10 cellular contexts compared by ENCODE assay signal in genomic region chr7:114916261-114916892, GRCh38. TPM values are rescaled to one million over a fixed set of nuclear protein-coding genes. Genes with fewer than 3 reads are reported as not detected.
DNase-seq lines count a peak whose midpoint lies in the region; ATAC-seq and TF ChIP-seq lines count a peak whose summit lies in the region.
"Had no signal": no experiment of that assay in that cellular context is flagged by ENCODE, and none has a peak within 500 bp of the region (broad histone marks: within the 10 kb centered on the region; RNA-seq: fewer than 3 reads in every experiment).

No MANE protein-coding gene starts in this region.

- TF ChIP-seq CTCF in activated B cell treated with CpG ODN at 0.5 μM for 24 hours (IDR thresholded peaks at IDR 0.05) (no peak), PC-3 (conservative IDR thresholded peaks at IDR 0.05; ENCODE audit: low read depth, low read length) (no peak)

- no peak overlapping the region for H3K4me3 ChIP-seq in PC-3 (ENCODE audit: low read length)
- H3K4me3 ChIP-seq: thyroid gland had no signal

- no TSS peak for BruUV-seq in PC-3 (replicated peaks; lab: Mats Ljungman, UMichigan)

- ATAC-seq in HG02798 (IDR thresholded peaks at IDR 0.05; ENCODE audit: poor library complexity, unreplicated experiment) (peak; percentile 94), activated B cell treated with CpG ODN at 0.5 μM for 24 hours (ENCODE audit: low read depth) (peak; percentile 92), PC-3 (no peak)

- H3K36me3 Mint-ChIP-seq in activated B cell treated with CpG ODN at 0.5 μM for 24 hours (ENCODE audit: low read depth), result peaks cover under 1% of the 10 kb centered on the region

- H3K27ac Mint-ChIP-seq in activated B cell treated with CpG ODN at 0.5 μM for 24 hours, result peak overlapping the region; percentile 91

- H3K27me3 Mint-ChIP-seq in activated B cell treated with CpG ODN at 0.5 μM for 24 hours, result no peaks in the 10 kb centered on the region

- no peaks in the 10 kb centered on the region for H3K9me3 Mint-ChIP-seq in activated B cell treated with CpG ODN at 0.5 μM for 24 hours

- H2AFZ ChIP-seq in PC-3 (ENCODE audit: low read length), result no peak overlapping the region

- intact Hi-C loops in activated B cell treated with CpG ODN at 0.5 μM for 24 hours (cut with micrococcal nuclease), result loop anchor here (1.0 kb wide), 5 partner anchors 9 to 50 kb away; no protein-coding TSS in a partner anchor
- intact Hi-C loops in PC-3 (cut with micrococcal nuclease), result no loop called here

- no peaks in the 10 kb centered on the region for H3K27me3 ChIP-seq in PC-3 (ENCODE audit: low read length)
- H3K27me3 ChIP-seq: thyroid gland had no signal

- no peaks in the 10 kb centered on the region for H3K79me2 ChIP-seq in PC-3 (ENCODE audit: low read length)

- H3K27ac ChIP-seq in PC-3 (ENCODE audit: low read length), result no peak overlapping the region
- H3K27ac ChIP-seq: thyroid gland had no signal

- CTCF ChIA-PET in activated B cell treated with CpG ODN at 0.5 μM for 24 hours (lab: Charles Lee) (interaction anchor here (2.9 to 3.1 kb wide), 2 partner anchors 16 to 51 kb away, joined by 8 to 16 read pairs; no protein-coding TSS in a partner anchor), PC-3 (lab: Charles Lee) (no interaction called here)

- H3K36me3 ChIP-seq in PC-3 (ENCODE audit: low read depth, low read length), result no peaks in the 10 kb centered on the region
- H3K36me3 ChIP-seq: thyroid gland had no signal

- peak overlapping the region; percentile 75 for H3K4me3 Mint-ChIP-seq in activated B cell treated with CpG ODN at 0.5 μM for 24 hours

- no peaks in the 10 kb centered on the region for H3K9me2 ChIP-seq in PC-3 (replicated peaks; ENCODE audit: low read length)

- no peak overlapping the region for H3K9ac ChIP-seq in PC-3 (ENCODE audit: low read length)

- peaks cover 59% of the 10 kb centered on the region for H3K4me1 Mint-ChIP-seq in activated B cell treated with CpG ODN at 0.5 μM for 24 hours

- H3K4me2 ChIP-seq in PC-3 (ENCODE audit: low read length), result no peak overlapping the region

- peak; percentile 53 to 58 for DNase-seq in activated CD4-positive, alpha-beta T cell treated with anti-CD3 and anti-CD28 coated beads for 4 hours
- DNase-seq in activated CD4-positive, alpha-beta T cell treated with anti-CD3 and anti-CD28 coated beads, Interleukin-2, amount 50 U/mL, for 1 hour, result no peak
- DNase-seq in activated B cell treated with CpG ODN at 0.5 μM for 24 hours (no peak), NCI-H748 treated with DMSO at 0.1 percent for 48 hours (lab: John Stamatoyannopoulos, UW) (no peak), SW 1271 (lab: John Stamatoyannopoulos, UW) (no peak), PC-3 (no peak)
- DNase-seq in stimulated activated CD8-positive, alpha-beta memory T cell treated with anti-CD3 and anti-CD28 coated beads, Interleukin-4, amount 100 ng/mL, for 48 hours, result peak; percentile 44
- DNase-seq: activated CD4-positive, CD25-positive, alpha-beta regulatory T cell treated with anti-CD3 and anti-CD28 coated beads, Interleukin-2, amount 50 U/mL, for 72 hours; thyroid gland had no signal

- no peaks in the 10 kb centered on the region for H4K20me1 ChIP-seq in PC-3 (ENCODE audit: low read length)

- POLR2A ChIA-PET in activated B cell treated with CpG ODN at 0.5 μM for 24 hours (lab: Charles Lee), result interaction anchor here (0.9 to 3.4 kb wide), 8 partner anchors 9 to 51 kb away, joined by 3 to 21 read pairs (median 5); no protein-coding TSS in a partner anchor
- POLR2A ChIA-PET in PC-3 (lab: Charles Lee; ENCODE audit: unreplicated experiment), result no interaction called here

- no peaks in the 10 kb centered on the region for H3K4me1 ChIP-seq in PC-3 (ENCODE audit: insufficient read depth, low read length)
- H3K4me1 ChIP-seq: thyroid gland had no signal

- H3F3A ChIP-seq in PC-3 (ENCODE audit: low read length, unreplicated experiment), result no peaks in the 10 kb centered on the region

- no peaks in the 10 kb centered on the region for H3K9me3 ChIP-seq in PC-3 (ENCODE audit: low read length)
- H3K9me3 ChIP-seq: thyroid gland had no signal

RNA-seq across cellular contexts. Expression of gene MDFIC, which starts 5.5 kb away (rescaled TPM):
- total RNA-seq in activated B cell treated with CpG ODN at 0.5 μM for 24 hours (139 and 160 TPM in 2 replicates), PC-3 (2014; rRNA removed) (31.6 and 33.9 TPM in 2 replicates)

Comparison
In these comparisons a context has a peak if more than half of its experiments do, and no peak if none do; other contexts are left out.
1. DNase-seq: peak in activated CD4-positive, alpha-beta T cell treated with anti-CD3 and anti-CD28 coated beads for 4 hours (2 of 2) and stimulated activated CD8-positive, alpha-beta memory T cell treated with anti-CD3 and anti-CD28 coated beads, Interleukin-4, amount 100 ng/mL, for 48 hours (single experiment); none in activated CD4-positive, alpha-beta T cell treated with anti-CD3 and anti-CD28 coated beads, Interleukin-2, amount 50 U/mL, for 1 hour (single experiment), activated B cell treated with CpG ODN at 0.5 μM for 24 hours (single experiment), NCI-H748 treated with DMSO at 0.1 percent for 48 hours (single experiment), SW 1271 (0 of 2) and PC-3 (single experiment).